In the genomic region with DNA sequence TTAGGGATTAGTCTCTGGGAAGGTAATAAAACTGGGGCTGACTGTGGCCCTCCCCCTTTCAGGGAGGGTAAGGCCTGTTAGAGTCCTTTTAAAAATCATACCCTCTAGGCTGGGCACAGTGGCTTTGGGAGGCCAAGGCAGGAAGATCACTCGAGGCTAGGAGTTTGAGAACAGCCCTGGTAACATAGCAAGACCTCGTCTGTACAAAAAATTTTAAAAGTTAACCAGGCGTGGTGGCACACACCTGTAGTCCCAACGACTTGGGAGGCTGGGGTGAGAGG, we compare ENCODE assay signal across 13 cellular contexts.
DNase-seq lines count a peak whose midpoint lies in the region; ATAC-seq and TF ChIP-seq lines count a peak whose summit lies in the region.
"Had no signal": no experiment of that assay in that cellular context is flagged by ENCODE, and none has a peak within 500 bp of the region (broad histone marks: within the 10 kb centered on the region; RNA-seq: fewer than 3 reads in every experiment).

No MANE protein-coding gene starts in this region.

- no peaks in the 10 kb centered on the region for H3K27me3 ChIP-seq in WERI-Rb-1 (ENCODE audit: insufficient read depth, low read depth, severe bottlenecking)
- H3K27me3 ChIP-seq in hepatocyte = no peaks in the 10 kb centered on the region
- no peaks in the 10 kb centered on the region for H3K27me3 ChIP-seq in stomach smooth muscle (ENCODE audit: control insufficient read depth in 1 of 2, insufficient read depth in 2 of 2, low read length in 2 of 2)
- H3K27me3 ChIP-seq: uterus had no signal

- H3K4me2 ChIP-seq in hepatocyte = no peak overlapping the region

- H3K27me3 Mint-ChIP-seq in activated naive CD4-positive, alpha-beta T cell treated with anti-CD3 and anti-CD28 coated beads, Interleukin-2, amount 10 ng/mL, durations not matched to agents 7 days and 5 days = no peaks in the 10 kb centered on the region

- no peak for DNase-seq in activated naive CD4-positive, alpha-beta T cell treated with anti-CD3 and anti-CD28 coated beads, Interleukin-2, amount 10 ng/mL, durations not matched to agents 7 days and 5 days
- no peak for DNase-seq in activated naive CD4-positive, alpha-beta T cell (lab: John Stamatoyannopoulos, UW)
- DNase-seq in WERI-Rb-1 (peak; percentile 52), hepatocyte (ENCODE audit: low spot score) (no peak), NCI-H1436 (lab: John Stamatoyannopoulos, UW) (no peak), GM19240 (ENCODE audit: insufficient read length, low spot score) (no peak)
- DNase-seq: activated T-cell treated with anti-CD3 and anti-CD28 coated beads, Interleukin-2, amount 50 U/mL, for 4 hours; caudate nucleus; EL; NCI-H446 treated with DMSO at 0.1 percent for 48 hours; uterus had no signal

- H3K27ac ChIP-seq in WERI-Rb-1 (peak overlapping the region; percentile 66), hepatocyte (peak overlapping the region; percentile 94), stomach smooth muscle (ENCODE audit: low read length) (peak overlapping the region; percentile 99)

- TF ChIP-seq CTCF in WERI-Rb-1 (IDR thresholded peaks at IDR 0.05; ENCODE audit: low read depth, low read length) (no peak), hepatocyte (IDR thresholded peaks at IDR 0.05; ENCODE audit: poor library complexity) (no peak)

- H4K20me1 ChIP-seq in hepatocyte (ENCODE audit: insufficient read depth, poor library complexity, severe bottlenecking) = no peaks in the 10 kb centered on the region

- H3K79me2 ChIP-seq in hepatocyte = no peaks in the 10 kb centered on the region

- no peaks in the 10 kb centered on the region for H3K9me3 Mint-ChIP-seq in activated naive CD4-positive, alpha-beta T cell treated with anti-CD3 and anti-CD28 coated beads, Interleukin-2, amount 10 ng/mL, durations not matched to agents 7 days and 5 days
- H3K9me3 Mint-ChIP-seq: activated T-cell treated with anti-CD3 and anti-CD28 coated beads, Interleukin-2, amount 50 U/mL, for 4 hours had no signal

- no peak overlapping the region for H3K9ac ChIP-seq in stomach smooth muscle (ENCODE audit: low read length in 2 of 2)

- 63% methylated on average over 4 of the region's 4 CpGs for WGBS in hepatocyte (ENCODE audit: low lambda C conversion rate, missing lambda C conversion rate)

- H2AFZ ChIP-seq in hepatocyte = no peak overlapping the region

- no peaks in the 10 kb centered on the region; the same call in 1 of the 2 replicates for H3K36me3 ChIP-seq in WERI-Rb-1
- H3K36me3 ChIP-seq in hepatocyte (replicated peaks; ENCODE audit: insufficient read depth, low read depth) = no peaks in the 10 kb centered on the region
- peaks cover 0 to 2% of the 10 kb centered on the region in 2 donors for H3K36me3 ChIP-seq in stomach smooth muscle (ENCODE audit: control insufficient read depth in 2 of 2, insufficient read depth in 2 of 2, low read length in 2 of 2)
- H3K36me3 ChIP-seq: uterus had no signal

- ATAC-seq in GM19035 (IDR thresholded peaks at IDR 0.05; ENCODE audit: unreplicated experiment) = no peak
- ATAC-seq: activated T-cell treated with anti-CD3 and anti-CD28 coated beads, Interleukin-2, amount 50 U/mL, for 4 hours had no signal

- no peaks in the 10 kb centered on the region for H3K9me2 ChIP-seq in hepatocyte (replicated peaks; ENCODE audit: insufficient read depth)

- H3K9me3 ChIP-seq in WERI-Rb-1 (ENCODE audit: severe bottlenecking) (no peaks in the 10 kb centered on the region), hepatocyte (ENCODE audit: low read depth) (no peaks in the 10 kb centered on the region), stomach smooth muscle (ENCODE audit: control insufficient read depth in 2 of 2, low read length in 2 of 2) (no peaks in the 10 kb centered on the region)
- H3K9me3 ChIP-seq: uterus had no signal

- H3K4me3 Mint-ChIP-seq in activated naive CD4-positive, alpha-beta T cell treated with anti-CD3 and anti-CD28 coated beads, Interleukin-2, amount 10 ng/mL, durations not matched to agents 7 days and 5 days = no peak overlapping the region
- H3K4me3 Mint-ChIP-seq: activated T-cell treated with anti-CD3 and anti-CD28 coated beads, Interleukin-2, amount 50 U/mL, for 4 hours had no signal

- H3K4me3 ChIP-seq in WERI-Rb-1 (ENCODE audit: low read depth, low read length) (no peak overlapping the region), hepatocyte (no peak overlapping the region), stomach smooth muscle (ENCODE audit: low read length in 2 of 2) (no peak overlapping the region)
- H3K4me3 ChIP-seq: uterus had no signal

- H3K36me3 Mint-ChIP-seq in activated naive CD4-positive, alpha-beta T cell treated with anti-CD3 and anti-CD28 coated beads, Interleukin-2, amount 10 ng/mL, durations not matched to agents 7 days and 5 days = peaks cover 27% of the 10 kb centered on the region

- H3K4me1 ChIP-seq in hepatocyte (ENCODE audit: insufficient read depth) = peaks cover 50% of the 10 kb centered on the region
- peaks cover 82% of the 10 kb centered on the region for H3K4me1 ChIP-seq in stomach smooth muscle (ENCODE audit: control insufficient read depth, insufficient read depth, low read length)

- peak overlapping the region; percentile 34 for H3K27ac Mint-ChIP-seq in activated naive CD4-positive, alpha-beta T cell treated with anti-CD3 and anti-CD28 coated beads, Interleukin-2, amount 10 ng/mL, durations not matched to agents 7 days and 5 days

- peaks cover 38% of the 10 kb centered on the region for H3K4me1 Mint-ChIP-seq in activated naive CD4-positive, alpha-beta T cell treated with anti-CD3 and anti-CD28 coated beads, Interleukin-2, amount 10 ng/mL, durations not matched to agents 7 days and 5 days

- CTCF ChIA-PET in activated naive CD4-positive, alpha-beta T cell treated with anti-CD3 and anti-CD28 coated beads, Interleukin-2, amount 10 ng/mL, durations not matched to agents 7 days and 5 days (lab: Charles Lee) = interaction anchor here (1.5 kb wide), 1 partner anchor 48 kb away, joined by 5 read pairs; no protein-coding TSS in a partner anchor
